In genomic region chr15:69593981-69594966, GRCh38 we compare ENCODE assay signal across 9 cellular contexts.
DNase-seq lines count a peak whose midpoint lies in the region; ATAC-seq, FAIRE-seq and TF ChIP-seq lines count a peak whose summit lies in the region.
"Had no signal": no experiment of that assay in that cellular context is flagged by ENCODE, and none has a peak within 500 bp of the region (broad histone marks: within the 10 kb centered on the region; RNA-seq: fewer than 3 reads in every experiment).

No MANE protein-coding gene starts in this region.

- H3K4me3 Mint-ChIP-seq in activated naive CD8-positive, alpha-beta T cell treated with anti-CD3 and anti-CD28 coated beads for 36 hours = no peak overlapping the region
- H3K4me3 Mint-ChIP-seq in activated naive CD8-positive, alpha-beta T cell treated with anti-CD3 and anti-CD28 coated beads, Interleukin-2, amount 50 U/mL, for 24 hours = no peak overlapping the region
- H3K4me3 Mint-ChIP-seq in type B pancreatic cell = peak overlapping the region; percentile 51

- no peaks in the 10 kb centered on the region for H3K79me2 ChIP-seq in keratinocyte (ENCODE audit: control insufficient read depth, insufficient read depth, low read length)

- DNase-seq in activated naive CD8-positive, alpha-beta T cell treated with anti-CD3 and anti-CD28 coated beads for 36 hours = no peak
- no peak for DNase-seq in activated naive CD8-positive, alpha-beta T cell treated with anti-CD3 and anti-CD28 coated beads, Interleukin-2, amount 50 U/mL, for 24 hours
- peak; percentile 92 for DNase-seq in SW480 (ENCODE audit: low spot score)
- no peak for DNase-seq in keratinocyte (ENCODE audit: low read depth, low spot score)
- DNase-seq in type B pancreatic cell (ENCODE audit: extremely low spot score, unreplicated experiment) = peak; percentile 79
- no peak for DNase-seq in glomerular visceral epithelial cell (ENCODE audit: extremely low spot score)
- no peak for DNase-seq in NOMO-1 treated with dmso at 0.1 percent for 144 hours (lab: John Stamatoyannopoulos, UW; ENCODE audit: unreplicated experiment)
- DNase-seq in D341Med (ENCODE audit: low spot score) = no peak

- peaks cover 10% of the 10 kb centered on the region for H3K4me1 ChIP-seq in keratinocyte (ENCODE audit: control insufficient read depth, extremely low read depth, insufficient read depth, low read length)

- TF ChIP-seq CTCF in keratinocyte (optimal IDR thresholded peaks at IDR 0.05 in 1 of 3, IDR thresholded peaks at IDR 0.05 in 1 of 3, conservative IDR thresholded peaks at IDR 0.05 in 1 of 3; ENCODE audit: extremely low read depth in 1 of 3, insufficient read depth in 2 of 3, low read length in 3 of 3) (no peak), type B pancreatic cell (conservative IDR thresholded peaks at IDR 0.05) (no peak)

- FAIRE-seq in keratinocyte (lab: Jason Lieb, UNC) = peak; percentile 29

- H3K36me3 ChIP-seq in keratinocyte (ENCODE audit: control insufficient read depth in 2 of 2, extremely low read depth in 1 of 2, insufficient read depth in 2 of 2, low read length in 2 of 2) = no peaks in the 10 kb centered on the region

- peak overlapping the region; percentile 9 for H3K27ac Mint-ChIP-seq in activated naive CD8-positive, alpha-beta T cell treated with anti-CD3 and anti-CD28 coated beads for 36 hours
- no peak overlapping the region for H3K27ac Mint-ChIP-seq in activated naive CD8-positive, alpha-beta T cell treated with anti-CD3 and anti-CD28 coated beads, Interleukin-2, amount 50 U/mL, for 24 hours
- peak overlapping the region; percentile 79 for H3K27ac Mint-ChIP-seq in type B pancreatic cell

- no peaks in the 10 kb centered on the region for H4K20me1 ChIP-seq in keratinocyte (ENCODE audit: control insufficient read depth, extremely low read depth, insufficient read depth, low read length)

- peaks cover 10% of the 10 kb centered on the region for H3K4me1 Mint-ChIP-seq in activated naive CD8-positive, alpha-beta T cell treated with anti-CD3 and anti-CD28 coated beads for 36 hours
- peaks cover 2% of the 10 kb centered on the region for H3K4me1 Mint-ChIP-seq in activated naive CD8-positive, alpha-beta T cell treated with anti-CD3 and anti-CD28 coated beads, Interleukin-2, amount 50 U/mL, for 24 hours
- peaks cover 53% of the 10 kb centered on the region for H3K4me1 Mint-ChIP-seq in type B pancreatic cell (ENCODE audit: unreplicated experiment)

- H3K36me3 Mint-ChIP-seq in activated naive CD8-positive, alpha-beta T cell treated with anti-CD3 and anti-CD28 coated beads for 36 hours = no peaks in the 10 kb centered on the region
- no peaks in the 10 kb centered on the region for H3K36me3 Mint-ChIP-seq in activated naive CD8-positive, alpha-beta T cell treated with anti-CD3 and anti-CD28 coated beads, Interleukin-2, amount 50 U/mL, for 24 hours (ENCODE audit: low read depth)
- no peaks in the 10 kb centered on the region for H3K36me3 Mint-ChIP-seq in type B pancreatic cell

- peaks cover 7% of the 10 kb centered on the region for H3K27me3 Mint-ChIP-seq in activated naive CD8-positive, alpha-beta T cell treated with anti-CD3 and anti-CD28 coated beads for 36 hours
- peaks cover 10% of the 10 kb centered on the region for H3K27me3 Mint-ChIP-seq in activated naive CD8-positive, alpha-beta T cell treated with anti-CD3 and anti-CD28 coated beads, Interleukin-2, amount 50 U/mL, for 24 hours
- H3K27me3 Mint-ChIP-seq in type B pancreatic cell = peaks cover 22% of the 10 kb centered on the region

- no peak for ATAC-seq in activated naive CD8-positive, alpha-beta T cell treated with anti-CD3 and anti-CD28 coated beads, Interleukin-2, amount 50 U/mL, for 24 hours

- peak overlapping the region; percentile 51 for H3K4me2 ChIP-seq in keratinocyte (ENCODE audit: control insufficient read depth, extremely low read depth, insufficient read depth, low read depth, low read length)
- H3K4me2 ChIP-seq: KMS-11 had no signal

- no peak overlapping the region for H3K4me3 ChIP-seq in keratinocyte (ENCODE audit: control insufficient read depth in 2 of 3, extremely low read depth in 1 of 3, insufficient read depth in 2 of 3, low read depth in 1 of 3, low read length in 3 of 3)

- H3K9ac ChIP-seq in keratinocyte (ENCODE audit: control insufficient read depth, extremely low read depth, insufficient read depth, low read length) = no peak overlapping the region
- H3K9ac ChIP-seq: KMS-11 had no signal

- no peaks in the 10 kb centered on the region for H3K9me3 ChIP-seq in keratinocyte (ENCODE audit: control insufficient read depth, low read depth, low read length)

- H3K9me3 Mint-ChIP-seq in activated naive CD8-positive, alpha-beta T cell treated with anti-CD3 and anti-CD28 coated beads for 36 hours = no peaks in the 10 kb centered on the region
- H3K9me3 Mint-ChIP-seq in activated naive CD8-positive, alpha-beta T cell treated with anti-CD3 and anti-CD28 coated beads, Interleukin-2, amount 50 U/mL, for 24 hours = no peaks in the 10 kb centered on the region
- H3K9me3 Mint-ChIP-seq in type B pancreatic cell = no peaks in the 10 kb centered on the region

- no peaks in the 10 kb centered on the region for H3K9me1 ChIP-seq in keratinocyte (ENCODE audit: control insufficient read depth, extremely low read depth, insufficient read depth, low read length)

- dilution Hi-C loops in keratinocyte (cut with MboI; ENCODE audit: extremely low pct_ligation_motif_present, low sequenced_read_pairs) = no loop called here

- H3K27me3 ChIP-seq in keratinocyte (ENCODE audit: control insufficient read depth, extremely low read depth, insufficient read depth, low read length) = peaks cover 43% of the 10 kb centered on the region

- H2AFZ ChIP-seq in keratinocyte (ENCODE audit: control insufficient read depth, low read length) = peak overlapping the region; percentile 19

- H3K27ac ChIP-seq in keratinocyte (ENCODE audit: control insufficient read depth, insufficient read depth, low read length) = no peak overlapping the region
- H3K27ac ChIP-seq: KMS-11 had no signal

Comparison
In these comparisons a context has a peak if more than half of its experiments do, and no peak if none do; other contexts are left out.
1. DNase-seq: peak in SW480 (single experiment) and type B pancreatic cell (single experiment); none in activated naive CD8-positive, alpha-beta T cell treated with anti-CD3 and anti-CD28 coated beads for 36 hours (single experiment), activated naive CD8-positive, alpha-beta T cell treated with anti-CD3 and anti-CD28 coated beads, Interleukin-2, amount 50 U/mL, for 24 hours (single experiment), keratinocyte (single experiment), glomerular visceral epithelial cell (single experiment), NOMO-1 treated with dmso at 0.1 percent for 144 hours (single experiment) and D341Med (single experiment).